Comparison of ENCODE assay signal across 23 cellular contexts in the genomic region with DNA sequence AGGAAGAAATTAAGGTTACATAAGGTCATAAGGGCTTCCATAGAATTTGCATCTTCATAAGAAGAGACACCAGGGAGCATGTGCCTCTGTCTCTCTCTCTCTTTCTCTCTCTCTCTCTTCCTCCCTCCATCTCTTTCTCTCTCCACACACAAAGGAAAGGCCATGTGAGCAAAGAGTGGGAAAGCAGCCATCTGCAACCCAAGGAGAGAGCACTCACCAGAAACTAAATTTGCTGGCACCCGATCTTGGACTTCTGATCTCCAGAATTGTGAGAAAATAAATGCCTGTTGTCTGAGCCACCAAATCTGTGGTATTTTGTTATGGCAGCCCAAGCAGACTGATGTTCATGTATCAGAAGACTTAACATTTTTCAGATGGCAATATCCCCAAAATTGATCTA.
"Had no signal": no experiment of that assay in that cellular context is flagged by ENCODE, and none has a peak within 500 bp of the region (broad histone marks: within the 10 kb centered on the region; RNA-seq: fewer than 3 reads in every experiment).

No MANE protein-coding gene starts in this region.

- ATAC-seq: heart right ventricle; left colon; left lung; lower lobe of right lung; mucosa of descending colon; naive thymus-derived CD4-positive, alpha-beta T cell; natural killer cell treated with Interleukin-12 subunit alpha and Interleukin-12 subunit beta and Interleukin-15 and Interleukin-18, amount 100 ng/mL, for 72 hours; pancreas; psoas muscle; right lobe of liver; stimulated activated memory B cell treated with anti-CD40 and anti-IgM and Interleukin-4, amounts not matched to agents 10 μg/mL and 1 μg/mL and 100 μg/mL, for 72 hours; stimulated activated naive CD8-positive, alpha-beta T cell treated with anti-CD3 and anti-CD28 coated beads, Interleukin-15, Interleukin-2, amounts not matched to agents 100 U/mL and 50 U/mL, for 24 hours; upper lobe of right lung had no signal

- DNase-seq: heart right ventricle; kidney; left colon; left lung; lower lobe of right lung; mammary epithelial cell; mesendoderm; mucosa of descending colon; naive thymus-derived CD4-positive, alpha-beta T cell; pancreas; psoas muscle; right lobe of liver; stimulated activated CD4-positive, alpha-beta T cell treated with anti-CD3 and anti-CD28 coated beads, Interleukin-1b, Interleukin-23, amount 100 ng/mL, for 48 hours; stimulated activated CD4-positive, alpha-beta T cell treated with anti-CD3 and anti-CD28 coated beads, Interleukin-2, amount 100 ng/mL, for 48 hours; stimulated activated CD4-positive, alpha-beta T cell treated with anti-CD3 and anti-CD28 coated beads, Interleukin-4, amount 100 ng/mL, for 4 hours; stimulated activated CD8-positive, alpha-beta memory T cell treated with anti-CD3 and anti-CD28 coated beads, Interleukin-4, amount 100 ng/mL, for 48 hours; stimulated activated naive CD8-positive, alpha-beta T cell treated with anti-CD3 and anti-CD28 coated beads, Interleukin-15, Interleukin-2, amounts not matched to agents 100 U/mL and 50 U/mL, for 24 hours; stomach; tibial artery; trophoblast cell; upper lobe of right lung had no signal
